In genomic region chr16:11283820-11284248, GRCh38 we compare ENCODE assay signal across 1 cellular context.
A peak's percentile ranks its signal among the peaks of the same experiment; 100 is the strongest.
TF ChIP-seq lines count a peak whose summit lies in the region.

No MANE protein-coding gene starts in this region.

TF ChIP-seq in HepG2, 621 proteins besides CTCF, POLR2A, EP300 and RAD21 (continued from another document and continues in another):
- TF ChIP-seq, protein P1, sequence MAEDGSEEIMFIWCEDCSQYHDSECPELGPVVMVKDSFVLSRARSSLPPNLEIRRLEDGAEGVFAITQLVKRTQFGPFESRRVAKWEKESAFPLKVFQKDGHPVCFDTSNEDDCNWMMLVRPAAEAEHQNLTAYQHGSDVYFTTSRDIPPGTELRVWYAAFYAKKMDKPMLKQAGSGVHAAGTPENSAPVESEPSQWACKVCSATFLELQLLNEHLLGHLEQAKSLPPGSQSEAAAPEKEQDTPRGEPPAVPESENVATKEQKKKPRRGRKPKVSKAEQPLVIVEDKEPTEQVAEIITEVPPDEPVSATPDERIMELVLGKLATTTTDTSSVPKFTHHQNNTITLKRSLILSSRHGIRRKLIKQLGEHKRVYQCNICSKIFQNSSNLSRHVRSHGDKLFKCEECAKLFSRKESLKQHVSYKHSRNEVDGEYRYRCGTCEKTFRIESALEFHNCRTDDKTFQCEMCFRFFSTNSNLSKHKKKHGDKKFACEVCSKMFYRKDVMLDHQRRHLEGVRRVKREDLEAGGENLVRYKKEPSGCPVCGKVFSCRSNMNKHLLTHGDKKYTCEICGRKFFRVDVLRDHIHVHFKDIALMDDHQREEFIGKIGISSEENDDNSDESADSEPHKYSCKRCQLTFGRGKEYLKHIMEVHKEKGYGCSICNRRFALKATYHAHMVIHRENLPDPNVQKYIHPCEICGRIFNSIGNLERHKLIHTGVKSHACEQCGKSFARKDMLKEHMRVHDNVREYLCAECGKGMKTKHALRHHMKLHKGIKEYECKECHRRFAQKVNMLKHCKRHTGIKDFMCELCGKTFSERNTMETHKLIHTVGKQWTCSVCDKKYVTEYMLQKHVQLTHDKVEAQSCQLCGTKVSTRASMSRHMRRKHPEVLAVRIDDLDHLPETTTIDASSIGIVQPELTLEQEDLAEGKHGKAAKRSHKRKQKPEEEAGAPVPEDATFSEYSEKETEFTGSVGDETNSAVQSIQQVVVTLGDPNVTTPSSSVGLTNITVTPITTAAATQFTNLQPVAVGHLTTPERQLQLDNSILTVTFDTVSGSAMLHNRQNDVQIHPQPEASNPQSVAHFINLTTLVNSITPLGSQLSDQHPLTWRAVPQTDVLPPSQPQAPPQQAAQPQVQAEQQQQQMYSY (CRISPR knock-in tag; IDR thresholded peaks at IDR 0.05), result no peak
- TF ChIP-seq ATF7 (IDR thresholded peaks at IDR 0.05), result no peak
- TF ChIP-seq ATF7 (CRISPR knock-in tag; IDR thresholded peaks at IDR 0.05), result no peak
- TF ChIP-seq ZNF746 (CRISPR knock-in tag; IDR thresholded peaks at IDR 0.05), result no peak
- no peak for TF ChIP-seq ZBTB25 (CRISPR knock-in tag; IDR thresholded peaks at IDR 0.05)
- TF ChIP-seq, protein P2, sequence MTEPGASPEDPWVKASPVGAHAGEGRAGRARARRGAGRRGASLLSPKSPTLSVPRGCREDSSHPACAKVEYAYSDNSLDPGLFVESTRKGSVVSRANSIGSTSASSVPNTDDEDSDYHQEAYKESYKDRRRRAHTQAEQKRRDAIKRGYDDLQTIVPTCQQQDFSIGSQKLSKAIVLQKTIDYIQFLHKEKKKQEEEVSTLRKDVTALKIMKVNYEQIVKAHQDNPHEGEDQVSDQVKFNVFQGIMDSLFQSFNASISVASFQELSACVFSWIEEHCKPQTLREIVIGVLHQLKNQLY (CRISPR knock-in tag; IDR thresholded peaks at IDR 0.05), result no peak
- no peak for TF ChIP-seq ZNF576 (CRISPR knock-in tag; IDR thresholded peaks at IDR 0.05)
- TF ChIP-seq ZNF772 (CRISPR knock-in tag; IDR thresholded peaks at IDR 0.05), result no peak
- no peak for TF ChIP-seq ZEB1 (IDR thresholded peaks at IDR 0.05; ENCODE audit: insufficient replicate concordance, low read depth)
- TF ChIP-seq ZNF605 (CRISPR knock-in tag; IDR thresholded peaks at IDR 0.05), result 0 out of 2 replicates have a peak, but pooled peaks have one; percentile 52
- TF ChIP-seq, protein P3, sequence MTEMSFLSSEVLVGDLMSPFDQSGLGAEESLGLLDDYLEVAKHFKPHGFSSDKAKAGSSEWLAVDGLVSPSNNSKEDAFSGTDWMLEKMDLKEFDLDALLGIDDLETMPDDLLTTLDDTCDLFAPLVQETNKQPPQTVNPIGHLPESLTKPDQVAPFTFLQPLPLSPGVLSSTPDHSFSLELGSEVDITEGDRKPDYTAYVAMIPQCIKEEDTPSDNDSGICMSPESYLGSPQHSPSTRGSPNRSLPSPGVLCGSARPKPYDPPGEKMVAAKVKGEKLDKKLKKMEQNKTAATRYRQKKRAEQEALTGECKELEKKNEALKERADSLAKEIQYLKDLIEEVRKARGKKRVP (CRISPR knock-in tag; IDR thresholded peaks at IDR 0.05), result no peak
- TF ChIP-seq ATF1 (CRISPR knock-in tag; IDR thresholded peaks at IDR 0.05), result no peak
- TF ChIP-seq ZBTB14 (CRISPR knock-in tag; IDR thresholded peaks at IDR 0.05), result no peak
- TF ChIP-seq, protein P4, sequence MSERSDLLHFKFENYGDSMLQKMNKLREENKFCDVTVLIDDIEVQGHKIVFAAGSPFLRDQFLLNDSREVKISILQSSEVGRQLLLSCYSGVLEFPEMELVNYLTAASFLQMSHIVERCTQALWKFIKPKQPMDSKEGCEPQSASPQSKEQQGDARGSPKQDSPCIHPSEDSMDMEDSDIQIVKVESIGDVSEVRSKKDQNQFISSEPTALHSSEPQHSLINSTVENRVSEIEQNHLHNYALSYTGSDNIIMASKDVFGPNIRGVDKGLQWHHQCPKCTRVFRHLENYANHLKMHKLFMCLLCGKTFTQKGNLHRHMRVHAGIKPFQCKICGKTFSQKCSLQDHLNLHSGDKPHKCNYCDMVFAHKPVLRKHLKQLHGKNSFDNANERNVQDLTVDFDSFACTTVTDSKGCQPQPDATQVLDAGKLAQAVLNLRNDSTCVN (CRISPR knock-in tag; IDR thresholded peaks at IDR 0.05; ENCODE audit: borderline replicate concordance), result peak; percentile 58; the same call in 1 of the 2 replicates
- 0 out of 2 replicates have a peak, but pooled peaks have one; percentile 29 for TF ChIP-seq THAP11 (CRISPR knock-in tag; IDR thresholded peaks at IDR 0.05)
- TF ChIP-seq, protein P5, sequence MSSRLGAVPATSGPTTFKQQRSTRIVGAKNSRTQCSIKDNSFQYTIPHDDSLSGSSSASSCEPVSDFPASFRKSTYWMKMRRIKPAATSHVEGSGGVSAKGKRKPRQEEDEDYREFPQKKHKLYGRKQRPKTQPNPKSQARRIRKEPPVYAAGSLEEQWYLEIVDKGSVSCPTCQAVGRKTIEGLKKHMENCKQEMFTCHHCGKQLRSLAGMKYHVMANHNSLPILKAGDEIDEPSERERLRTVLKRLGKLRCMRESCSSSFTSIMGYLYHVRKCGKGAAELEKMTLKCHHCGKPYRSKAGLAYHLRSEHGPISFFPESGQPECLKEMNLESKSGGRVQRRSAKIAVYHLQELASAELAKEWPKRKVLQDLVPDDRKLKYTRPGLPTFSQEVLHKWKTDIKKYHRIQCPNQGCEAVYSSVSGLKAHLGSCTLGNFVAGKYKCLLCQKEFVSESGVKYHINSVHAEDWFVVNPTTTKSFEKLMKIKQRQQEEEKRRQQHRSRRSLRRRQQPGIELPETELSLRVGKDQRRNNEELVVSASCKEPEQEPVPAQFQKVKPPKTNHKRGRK (CRISPR knock-in tag; IDR thresholded peaks at IDR 0.05), result no peak
- TF ChIP-seq, protein P6, sequence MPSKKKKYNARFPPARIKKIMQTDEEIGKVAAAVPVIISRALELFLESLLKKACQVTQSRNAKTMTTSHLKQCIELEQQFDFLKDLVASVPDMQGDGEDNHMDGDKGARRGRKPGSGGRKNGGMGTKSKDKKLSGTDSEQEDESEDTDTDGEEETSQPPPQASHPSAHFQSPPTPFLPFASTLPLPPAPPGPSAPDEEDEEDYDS (CRISPR knock-in tag; IDR thresholded peaks at IDR 0.05), result no peak; the same call in 1 of the 2 replicates
- TF ChIP-seq NFKB2 (CRISPR knock-in tag; IDR thresholded peaks at IDR 0.05; ENCODE audit: borderline replicate concordance), result no peak
- no peak for TF ChIP-seq CREB1 (IDR thresholded peaks at IDR 0.05)
- no peak for TF ChIP-seq CREB1 (CRISPR knock-in tag; IDR thresholded peaks at IDR 0.05)
- TF ChIP-seq BRD4 (CRISPR knock-in tag; IDR thresholded peaks at IDR 0.05), result no peak
- peak; percentile 12; the same call in 1 of the 2 replicates for TF ChIP-seq MYC (CRISPR knock-in tag; IDR thresholded peaks at IDR 0.05; ENCODE audit: borderline replicate concordance)
- TF ChIP-seq ZNF782 (CRISPR knock-in tag; IDR thresholded peaks at IDR 0.05; ENCODE audit: borderline replicate concordance), result no peak; the same call in 1 of the 2 replicates
- peak; percentile 51 for TF ChIP-seq RXRB (CRISPR knock-in tag; IDR thresholded peaks at IDR 0.05; ENCODE audit: borderline replicate concordance)
- no peak for TF ChIP-seq ZNF562 (CRISPR knock-in tag; IDR thresholded peaks at IDR 0.05; ENCODE audit: borderline replicate concordance)
- TF ChIP-seq ZKSCAN1 (IDR thresholded peaks at IDR 0.05; ENCODE audit: low read length), result no peak
- TF ChIP-seq ZNF737 (CRISPR knock-in tag; IDR thresholded peaks at IDR 0.05; ENCODE audit: borderline replicate concordance), result no peak
- no peak for TF ChIP-seq ARHGAP35 (CRISPR knock-in tag; IDR thresholded peaks at IDR 0.05; ENCODE audit: borderline replicate concordance)
- no peak for TF ChIP-seq CBX1 (IDR thresholded peaks at IDR 0.05; ENCODE audit: low read depth)
- TF ChIP-seq, protein P7, sequence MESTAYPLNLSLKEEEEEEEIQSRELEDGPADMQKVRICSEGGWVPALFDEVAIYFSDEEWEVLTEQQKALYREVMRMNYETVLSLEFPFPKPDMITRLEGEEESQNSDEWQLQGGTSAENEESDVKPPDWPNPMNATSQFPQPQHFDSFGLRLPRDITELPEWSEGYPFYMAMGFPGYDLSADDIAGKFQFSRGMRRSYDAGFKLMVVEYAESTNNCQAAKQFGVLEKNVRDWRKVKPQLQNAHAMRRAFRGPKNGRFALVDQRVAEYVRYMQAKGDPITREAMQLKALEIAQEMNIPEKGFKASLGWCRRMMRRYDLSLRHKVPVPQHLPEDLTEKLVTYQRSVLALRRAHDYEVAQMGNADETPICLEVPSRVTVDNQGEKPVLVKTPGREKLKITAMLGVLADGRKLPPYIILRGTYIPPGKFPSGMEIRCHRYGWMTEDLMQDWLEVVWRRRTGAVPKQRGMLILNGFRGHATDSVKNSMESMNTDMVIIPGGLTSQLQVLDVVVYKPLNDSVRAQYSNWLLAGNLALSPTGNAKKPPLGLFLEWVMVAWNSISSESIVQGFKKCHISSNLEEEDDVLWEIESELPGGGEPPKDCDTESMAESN (CRISPR knock-in tag; conservative IDR thresholded peaks at IDR 0.05), result no peak
- no peak for TF ChIP-seq USF2 (IDR thresholded peaks at IDR 0.05; ENCODE audit: low read depth, low read length)
- TF ChIP-seq USF2 (CRISPR knock-in tag; IDR thresholded peaks at IDR 0.05; ENCODE audit: borderline replicate concordance), result no peak
- no peak for TF ChIP-seq HNRNPL (IDR thresholded peaks at IDR 0.05; ENCODE audit: low read depth, low read length)
- no peak for TF ChIP-seq ZBTB4 (CRISPR knock-in tag; IDR thresholded peaks at IDR 0.05; ENCODE audit: borderline replicate concordance)
- no peak for TF ChIP-seq ZNF546 (CRISPR knock-in tag; conservative IDR thresholded peaks at IDR 0.05)
- no peak for TF ChIP-seq REPIN1 (CRISPR knock-in tag; IDR thresholded peaks at IDR 0.05; ENCODE audit: borderline replicate concordance, low read depth)
- TF ChIP-seq ZFP62 (CRISPR knock-in tag; IDR thresholded peaks at IDR 0.05), result no peak
- TF ChIP-seq MTF1 (CRISPR knock-in tag; IDR thresholded peaks at IDR 0.05), result no peak
- no peak for TF ChIP-seq ISL2 (CRISPR knock-in tag; IDR thresholded peaks at IDR 0.05)
- TF ChIP-seq, protein P8, sequence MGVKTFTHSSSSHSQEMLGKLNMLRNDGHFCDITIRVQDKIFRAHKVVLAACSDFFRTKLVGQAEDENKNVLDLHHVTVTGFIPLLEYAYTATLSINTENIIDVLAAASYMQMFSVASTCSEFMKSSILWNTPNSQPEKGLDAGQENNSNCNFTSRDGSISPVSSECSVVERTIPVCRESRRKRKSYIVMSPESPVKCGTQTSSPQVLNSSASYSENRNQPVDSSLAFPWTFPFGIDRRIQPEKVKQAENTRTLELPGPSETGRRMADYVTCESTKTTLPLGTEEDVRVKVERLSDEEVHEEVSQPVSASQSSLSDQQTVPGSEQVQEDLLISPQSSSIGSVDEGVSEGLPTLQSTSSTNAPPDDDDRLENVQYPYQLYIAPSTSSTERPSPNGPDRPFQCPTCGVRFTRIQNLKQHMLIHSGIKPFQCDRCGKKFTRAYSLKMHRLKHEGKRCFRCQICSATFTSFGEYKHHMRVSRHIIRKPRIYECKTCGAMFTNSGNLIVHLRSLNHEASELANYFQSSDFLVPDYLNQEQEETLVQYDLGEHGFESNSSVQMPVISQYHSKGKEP (CRISPR knock-in tag; IDR thresholded peaks at IDR 0.05), result no peak
- TF ChIP-seq MXI1 (IDR thresholded peaks at IDR 0.05; ENCODE audit: borderline replicate concordance, low read depth, low read length), result no peak
